Comparison of ENCODE assay signal across 21 cellular contexts in genomic region chr1:76430532-76430931, GRCh38.
DNase-seq lines count a peak whose midpoint lies in the region; ATAC-seq and TF ChIP-seq lines count a peak whose summit lies in the region.
"Had no signal": no experiment of that assay in that cellular context is flagged by ENCODE, and none has a peak within 500 bp of the region (broad histone marks: within the 10 kb centered on the region; RNA-seq: fewer than 3 reads in every experiment).

No MANE protein-coding gene starts in this region.

- no peaks in the 10 kb centered on the region for H3K9me3 Mint-ChIP-seq in nephron
- H3K9me3 Mint-ChIP-seq in activated T-cell treated with anti-CD3 and anti-CD28 coated beads, Interleukin-2, amount 50 U/mL, for 24 hours: no peaks in the 10 kb centered on the region
- H3K9me3 Mint-ChIP-seq: CD4-positive, CD25-positive, alpha-beta regulatory T cell; CD8-positive, alpha-beta memory T cell had no signal

- TF ChIP-seq CTCF in fibroblast of pulmonary artery (IDR thresholded peaks at IDR 0.05; ENCODE audit: low read length, missing control alignments) (no peak), nephron (IDR thresholded peaks at IDR 0.05; ENCODE audit: unreplicated experiment in 3 of 3) (no peak)

- peak overlapping the region; percentile 7 to 75 (median 70) for H3K27ac Mint-ChIP-seq in nephron
- H3K27ac Mint-ChIP-seq in activated T-cell treated with anti-CD3 and anti-CD28 coated beads, Interleukin-2, amount 50 U/mL, for 24 hours: no peak overlapping the region
- H3K27ac Mint-ChIP-seq: B cell; CD4-positive, CD25-positive, alpha-beta regulatory T cell; IgD-negative memory B cell had no signal

- no peak overlapping the region for H3K4me3 Mint-ChIP-seq in nephron
- no peak overlapping the region for H3K4me3 Mint-ChIP-seq in activated T-cell treated with anti-CD3 and anti-CD28 coated beads, Interleukin-2, amount 50 U/mL, for 24 hours
- H3K4me3 Mint-ChIP-seq: B cell; CD4-positive, CD25-positive, alpha-beta regulatory T cell; CD8-positive, alpha-beta memory T cell; IgD-negative memory B cell had no signal

- DNase-seq in DMS79 (lab: John Stamatoyannopoulos, UW): peak; percentile 4
- DNase-seq in SK-N-DZ (ENCODE audit: low spot score): peak; percentile 1
- peak; percentile 4 for DNase-seq in fibroblast of pulmonary artery (ENCODE audit: low read depth)
- DNase-seq in activated CD4-positive, alpha-beta T cell treated with anti-CD3 and anti-CD28 coated beads for 48 hours: no peak
- no peak for DNase-seq in activated T-cell treated with anti-CD3 and anti-CD28 coated beads, Interleukin-2, amount 50 U/mL, for 24 hours
- DNase-seq: 8988T; C1 segment of cervical spinal cord; CD4-positive, CD25-positive, alpha-beta regulatory T cell; CD8-positive, alpha-beta memory T cell; COR-L47; DMS 273 treated with DMSO at 0.1 percent for 48 hours; DMS53; GDM1; GOT3; H7 had no signal

- no peak for ATAC-seq in SK-N-SH treated with all-trans-retinoic acid at 6 μM for 48 hours
- ATAC-seq: HCT116, HepG2 had no signal

- H3K36me3 Mint-ChIP-seq in nephron (ENCODE audit: low read depth): peaks cover 4% of the 10 kb centered on the region
- no peaks in the 10 kb centered on the region for H3K36me3 Mint-ChIP-seq in activated T-cell treated with anti-CD3 and anti-CD28 coated beads, Interleukin-2, amount 50 U/mL, for 24 hours (ENCODE audit: low read depth)
- H3K36me3 Mint-ChIP-seq: CD4-positive, CD25-positive, alpha-beta regulatory T cell; CD8-positive, alpha-beta memory T cell; IgD-negative memory B cell had no signal

- H3K27me3 Mint-ChIP-seq in nephron (ENCODE audit: low read depth): no peaks in the 10 kb centered on the region
- no peaks in the 10 kb centered on the region for H3K27me3 Mint-ChIP-seq in activated T-cell treated with anti-CD3 and anti-CD28 coated beads, Interleukin-2, amount 50 U/mL, for 24 hours
- H3K27me3 Mint-ChIP-seq: B cell; CD8-positive, alpha-beta memory T cell; IgD-negative memory B cell had no signal

- H3K4me1 Mint-ChIP-seq in nephron: peaks cover 36% of the 10 kb centered on the region
- H3K4me1 Mint-ChIP-seq in activated T-cell treated with anti-CD3 and anti-CD28 coated beads, Interleukin-2, amount 50 U/mL, for 24 hours (ENCODE audit: low read depth): peaks cover 2% of the 10 kb centered on the region
- H3K4me1 Mint-ChIP-seq: B cell; CD4-positive, CD25-positive, alpha-beta regulatory T cell; CD8-positive, alpha-beta memory T cell had no signal

- no peak overlapping the region for H3K4me3 ChIP-seq in fibroblast of pulmonary artery (replicated peaks; ENCODE audit: low read depth, low read length)

TF ChIP-seq in SK-N-SH treated with all-trans-retinoic acid at 6 μM for 48 hours, 23 proteins besides CTCF, POLR2A, EP300 and RAD21:
- TF ChIP-seq CREB5 (CRISPR knock-in tag; IDR thresholded peaks at IDR 0.05; ENCODE audit: low read depth): no peak
- no peak for TF ChIP-seq RARB (CRISPR knock-in tag; IDR thresholded peaks at IDR 0.05)
- no peak for TF ChIP-seq GLIS3 (CRISPR knock-in tag; IDR thresholded peaks at IDR 0.05)
- TF ChIP-seq ZFP3 (CRISPR knock-in tag; IDR thresholded peaks at IDR 0.05): no peak
- TF ChIP-seq ZNF8 (CRISPR knock-in tag; IDR thresholded peaks at IDR 0.05): no peak
- no peak for TF ChIP-seq ZFP30 (CRISPR knock-in tag; IDR thresholded peaks at IDR 0.05)
- no peak for TF ChIP-seq BACH2 (CRISPR knock-in tag; IDR thresholded peaks at IDR 0.05; ENCODE audit: borderline replicate concordance)
- TF ChIP-seq TSHZ2 (CRISPR knock-in tag; IDR thresholded peaks at IDR 0.05): no peak

Comparison
In these comparisons a context has a peak if more than half of its experiments do, and no peak if none do; other contexts are left out.
1. DNase-seq: peak in DMS79 (single experiment), SK-N-DZ (single experiment) and fibroblast of pulmonary artery (single experiment); none in activated CD4-positive, alpha-beta T cell treated with anti-CD3 and anti-CD28 coated beads for 48 hours (single experiment) and activated T-cell treated with anti-CD3 and anti-CD28 coated beads, Interleukin-2, amount 50 U/mL, for 24 hours (single experiment).